ENCODE assay signal across 8 cellular contexts in genomic region chr2:20446917-20447436, GRCh38. TPM values are rescaled to one million over a fixed set of nuclear protein-coding genes. Genes with fewer than 3 reads are reported as not detected.
DNase-seq lines count a peak whose midpoint lies in the region; ATAC-seq, FAIRE-seq and TF ChIP-seq lines count a peak whose summit lies in the region.

RHOB (plus strand) TSS chr2:20447074; CDS start chr2:20447466, 392 bp downstream.

- intact Hi-C loops in activated CD4-positive, alpha-beta T cell treated with anti-CD3 and anti-CD28 coated beads for 36 hours (cut with DNase I, micrococcal nuclease) = loop anchor here (1.0 to 10.0 kb wide), 6 partner anchors 96 to 518 kb away; partner anchors contain the start of genes HS1BP3 (in 2 of the 2), PUM2 (in 2 of the 2), LAPTM4A (in 1 of the 2) and LDAH (in 1 of the 2)
- intact Hi-C loops in kidney (cut with DNase I) = no loop called here

- H3K4me1 Mint-ChIP-seq in activated CD4-positive, alpha-beta T cell treated with anti-CD3 and anti-CD28 coated beads for 36 hours = no peaks in the 10 kb centered on the region
- peaks cover 55% of the 10 kb centered on the region for H3K4me1 Mint-ChIP-seq in chondrocyte (ENCODE audit: low read depth)

- H3K36me3 Mint-ChIP-seq in activated CD4-positive, alpha-beta T cell treated with anti-CD3 and anti-CD28 coated beads for 36 hours (ENCODE audit: low read depth) = no peaks in the 10 kb centered on the region
- peaks cover 19% of the 10 kb centered on the region for H3K36me3 Mint-ChIP-seq in chondrocyte (ENCODE audit: low read depth)

- peaks cover 16% of the 10 kb centered on the region in 2 donors for H3K4me1 ChIP-seq in kidney (ENCODE audit: control insufficient read depth in 1 of 2, insufficient read depth in 1 of 2, low read depth in 1 of 2, low read length in 2 of 2)

- peak within 1 kb of the TSS; percentile 96 for H3K4me3 ChIP-seq in kidney (ENCODE audit: low read length in 2 of 2)

- H3K9me3 Mint-ChIP-seq in activated CD4-positive, alpha-beta T cell treated with anti-CD3 and anti-CD28 coated beads for 36 hours (ENCODE audit: low read depth) = no peaks in the 10 kb centered on the region
- H3K9me3 Mint-ChIP-seq in chondrocyte (ENCODE audit: low read depth) = no peaks in the 10 kb centered on the region

- ATAC-seq in GM19025 (IDR thresholded peaks at IDR 0.05; ENCODE audit: low read depth, unreplicated experiment) (peak; percentile 97), HG03280 (IDR thresholded peaks at IDR 0.05; ENCODE audit: unreplicated experiment) (peak; percentile 98)
- peak; percentile 99 for ATAC-seq in activated CD4-positive, alpha-beta T cell treated with anti-CD3 and anti-CD28 coated beads for 36 hours

- POLR2A ChIA-PET in activated CD4-positive, alpha-beta T cell treated with anti-CD3 and anti-CD28 coated beads for 36 hours (lab: Charles Lee) = interaction anchor here (0.6 to 1.9 kb wide), 11 partner anchors 10 to 396 kb away, joined by 3 to 9 read pairs (median 5); partner anchors contain the start of genes HS1BP3 and LAPTM4A

- H3K27ac Mint-ChIP-seq in activated CD4-positive, alpha-beta T cell treated with anti-CD3 and anti-CD28 coated beads for 36 hours = no peak within 1 kb of the TSS
- peak within 1 kb of the TSS; percentile 95 for H3K27ac Mint-ChIP-seq in chondrocyte (ENCODE audit: unreplicated experiment)

- H3K27ac ChIP-seq in kidney (ENCODE audit: low read depth in 2 of 2, low read length in 2 of 2) = peak within 1 kb of the TSS; percentile 99

- no peaks in the 10 kb centered on the region for H3K9me3 ChIP-seq in kidney (ENCODE audit: control insufficient read depth in 1 of 2, low read length in 2 of 2)

- peak within 1 kb of the TSS; percentile 71 for H3K4me3 Mint-ChIP-seq in activated CD4-positive, alpha-beta T cell treated with anti-CD3 and anti-CD28 coated beads for 36 hours
- peak within 1 kb of the TSS; percentile 87 for H3K4me3 Mint-ChIP-seq in chondrocyte (ENCODE audit: unreplicated experiment)

- peak; percentile 74 for FAIRE-seq in kidney (lab: Jason Lieb, UNC)

- H3K36me3 ChIP-seq in kidney (ENCODE audit: control insufficient read depth in 1 of 2, insufficient read depth in 2 of 2, low read length in 2 of 2) = peaks cover 6 to 23% of the 10 kb centered on the region in 2 donors

- peak; percentile 99 for DNase-seq in AG08396 (ENCODE audit: low spot score)
- peak; percentile 96 to 99 for DNase-seq in NCI-H446 (lab: John Stamatoyannopoulos, UW)
- DNase-seq in activated CD4-positive, alpha-beta T cell treated with anti-CD3 and anti-CD28 coated beads for 36 hours = peak; percentile 93
- DNase-seq in chondrocyte (ENCODE audit: low spot score) = peak; percentile 98
- peak; percentile 99 for DNase-seq in kidney
- peak; percentile 71 to 77 for DNase-seq in stimulated activated CD4-positive, alpha-beta T cell treated with anti-CD3 and anti-CD28 coated beads, Interleukin-15, amount 100 ng/mL, for 1 hour (ENCODE audit: low read depth in 1 of 2, low spot score in 1 of 2)

- CTCF ChIA-PET in activated CD4-positive, alpha-beta T cell treated with anti-CD3 and anti-CD28 coated beads for 36 hours (lab: Charles Lee) = interaction anchor here (0.7 to 2.9 kb wide), 14 partner anchors 10 to 214 kb away, joined by 3 to 24 read pairs (median 5); partner anchors contain the start of gene HS1BP3

- peaks cover 23% of the 10 kb centered on the region for H3K27me3 Mint-ChIP-seq in activated CD4-positive, alpha-beta T cell treated with anti-CD3 and anti-CD28 coated beads for 36 hours
- no peaks in the 10 kb centered on the region for H3K27me3 Mint-ChIP-seq in chondrocyte (ENCODE audit: low read depth)

- peak within 1 kb of the TSS; percentile 98 to 99 for H3K9ac ChIP-seq in kidney (ENCODE audit: low read length in 2 of 2)

- TF ChIP-seq CTCF in chondrocyte (IDR thresholded peaks at IDR 0.05) (no peak), kidney (IDR thresholded peaks at IDR 0.05; ENCODE audit: borderline replicate concordance, extremely low read depth, insufficient read depth) (peak; percentile 2)

RNA-seq across cellular contexts. Expression of gene RHOB, which starts in this region (rescaled TPM):
- total RNA-seq in activated CD4-positive, alpha-beta T cell treated with anti-CD3 and anti-CD28 coated beads for 36 hours = 1 to 10 TPM; 7.5 TPM
- total RNA-seq in chondrocyte (191 to 254 TPM (median 195 TPM) in 3 replicates), kidney (487 TPM)
- polyA plus RNA-seq in kidney (ENCODE audit: insufficient read depth, low read depth, low replicate concordance) = 241 TPM

Comparison
In these comparisons a context has a peak if more than half of its experiments do, and no peak if none do; other contexts are left out.
1. Peak in every context shown above with its lines: DNase-seq, ATAC-seq, H3K4me3 ChIP-seq and H3K27ac ChIP-seq.
2. RNA of gene RHOB (total RNA-seq): 487 TPM in kidney (single experiment) and 191 to 254 TPM in chondrocyte; 7.5 TPM in activated CD4-positive, alpha-beta T cell treated with anti-CD3 and anti-CD28 coated beads for 36 hours; every median in the first group is over 10 times any median in the second.